1 cellular context compared by ENCODE assay signal in the genomic region with DNA sequence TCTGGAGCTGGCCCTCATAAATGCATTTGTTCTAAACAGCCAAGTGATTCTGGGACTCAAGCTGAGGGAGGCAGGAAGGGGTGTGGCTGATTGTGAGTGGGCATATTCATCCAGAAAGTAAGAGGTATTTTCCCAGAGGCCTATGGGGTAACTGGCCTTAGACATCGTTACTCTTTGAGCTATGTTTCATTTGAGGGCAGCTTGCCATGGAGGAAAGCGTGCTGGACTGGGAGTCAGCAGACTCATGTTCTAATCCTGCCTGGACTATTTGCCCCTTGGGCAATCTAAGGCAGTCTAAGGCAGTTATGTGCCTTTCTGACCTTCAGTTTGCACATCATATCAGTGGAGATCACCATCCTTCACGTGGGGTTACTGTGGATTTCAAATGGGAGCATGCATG.
TF ChIP-seq lines count a peak whose summit lies in the region.

No MANE protein-coding gene starts in this region.

TF ChIP-seq in HepG2, 621 proteins besides CTCF, POLR2A, EP300 and RAD21 (continued from another document):
- TF ChIP-seq KIAA2018 (CRISPR knock-in tag; IDR thresholded peaks at IDR 0.05; ENCODE audit: borderline replicate concordance) (no peak), MAF1 (CRISPR knock-in tag; IDR thresholded peaks at IDR 0.05; ENCODE audit: borderline replicate concordance) (no peak), GPN1 (CRISPR knock-in tag; IDR thresholded peaks at IDR 0.05; ENCODE audit: borderline replicate concordance) (no peak), TEAD3 (CRISPR knock-in tag; optimal IDR thresholded peaks at IDR 0.05; ENCODE audit: borderline replicate concordance) (no peak), ZNF678 (CRISPR knock-in tag; IDR thresholded peaks at IDR 0.05) (no peak)
- TF ChIP-seq, protein P1, sequence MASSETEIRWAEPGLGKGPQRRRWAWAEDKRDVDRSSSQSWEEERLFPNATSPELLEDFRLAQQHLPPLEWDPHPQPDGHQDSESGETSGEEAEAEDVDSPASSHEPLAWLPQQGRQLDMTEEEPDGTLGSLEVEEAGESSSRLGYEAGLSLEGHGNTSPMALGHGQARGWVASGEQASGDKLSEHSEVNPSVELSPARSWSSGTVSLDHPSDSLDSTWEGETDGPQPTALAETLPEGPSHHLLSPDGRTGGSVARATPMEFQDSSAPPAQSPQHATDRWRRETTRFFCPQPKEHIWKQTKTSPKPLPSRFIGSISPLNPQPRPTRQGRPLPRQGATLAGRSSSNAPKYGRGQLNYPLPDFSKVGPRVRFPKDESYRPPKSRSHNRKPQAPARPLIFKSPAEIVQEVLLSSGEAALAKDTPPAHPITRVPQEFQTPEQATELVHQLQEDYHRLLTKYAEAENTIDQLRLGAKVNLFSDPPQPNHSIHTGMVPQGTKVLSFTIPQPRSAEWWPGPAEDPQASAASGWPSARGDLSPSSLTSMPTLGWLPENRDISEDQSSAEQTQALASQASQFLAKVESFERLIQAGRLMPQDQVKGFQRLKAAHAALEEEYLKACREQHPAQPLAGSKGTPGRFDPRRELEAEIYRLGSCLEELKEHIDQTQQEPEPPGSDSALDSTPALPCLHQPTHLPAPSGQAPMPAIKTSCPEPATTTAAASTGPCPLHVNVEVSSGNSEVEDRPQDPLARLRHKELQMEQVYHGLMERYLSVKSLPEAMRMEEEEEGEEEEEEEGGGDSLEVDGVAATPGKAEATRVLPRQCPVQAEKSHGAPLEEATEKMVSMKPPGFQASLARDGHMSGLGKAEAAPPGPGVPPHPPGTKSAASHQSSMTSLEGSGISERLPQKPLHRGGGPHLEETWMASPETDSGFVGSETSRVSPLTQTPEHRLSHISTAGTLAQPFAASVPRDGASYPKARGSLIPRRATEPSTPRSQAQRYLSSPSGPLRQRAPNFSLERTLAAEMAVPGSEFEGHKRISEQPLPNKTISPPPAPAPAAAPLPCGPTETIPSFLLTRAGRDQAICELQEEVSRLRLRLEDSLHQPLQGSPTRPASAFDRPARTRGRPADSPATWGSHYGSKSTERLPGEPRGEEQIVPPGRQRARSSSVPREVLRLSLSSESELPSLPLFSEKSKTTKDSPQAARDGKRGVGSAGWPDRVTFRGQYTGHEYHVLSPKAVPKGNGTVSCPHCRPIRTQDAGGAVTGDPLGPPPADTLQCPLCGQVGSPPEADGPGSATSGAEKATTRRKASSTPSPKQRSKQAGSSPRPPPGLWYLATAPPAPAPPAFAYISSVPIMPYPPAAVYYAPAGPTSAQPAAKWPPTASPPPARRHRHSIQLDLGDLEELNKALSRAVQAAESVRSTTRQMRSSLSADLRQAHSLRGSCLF (CRISPR knock-in tag; IDR thresholded peaks at IDR 0.05; ENCODE audit: borderline replicate concordance), result no peak
